In genomic region chr5:172906436-172906835, GRCh38 we compare ENCODE assay signal across 9 cellular contexts. TPM values are rescaled to one million over a fixed set of nuclear protein-coding genes. Genes with fewer than 3 reads are reported as not detected.
DNase-seq lines count a peak whose midpoint lies in the region; ATAC-seq and TF ChIP-seq lines count a peak whose summit lies in the region.
"Had no signal": no experiment of that assay in that cellular context is flagged by ENCODE, and none has a peak within 500 bp of the region (broad histone marks: within the 10 kb centered on the region; RNA-seq: fewer than 3 reads in every experiment).

No MANE protein-coding gene starts in this region.

- intact Hi-C loops in body of pancreas (cut with DNase I): no loop called here
- intact Hi-C loops in CD4-positive, alpha-beta memory T cell (cut with micrococcal nuclease): no loop called here

- no peak overlapping the region for H3K27ac Mint-ChIP-seq in CD4-positive, alpha-beta memory T cell

- H3K36me3 Mint-ChIP-seq in CD4-positive, alpha-beta memory T cell: peaks cover 8 to 21% of the 10 kb centered on the region in 2 donors

- POLR2A ChIA-PET in CD4-positive, alpha-beta memory T cell (lab: Charles Lee; ENCODE audit: partially characterized antibody): no interaction called here

- H3K9me3 Mint-ChIP-seq in CD4-positive, alpha-beta memory T cell: no peaks in the 10 kb centered on the region

- no peaks in the 10 kb centered on the region for H3K4me1 Mint-ChIP-seq in CD4-positive, alpha-beta memory T cell

- no peaks in the 10 kb centered on the region for H3K36me3 ChIP-seq in body of pancreas (replicated peaks in 1 of 2; ENCODE audit: insufficient read depth in 1 of 2, low read depth in 2 of 2)
- peaks cover 7% of the 10 kb centered on the region; the same call in 1 of the 2 replicates for H3K36me3 ChIP-seq in HAP-1 (replicated peaks)
- no peaks in the 10 kb centered on the region for H3K36me3 ChIP-seq in CD4-positive, alpha-beta memory T cell (ENCODE audit: insufficient read depth, low read length)

- in situ Hi-C loops in GM13977 (cut with MboI; ENCODE audit: low pct_unique_long_range_greater_than_20kb, low sequenced_read_pairs, unreplicated experiment): no loop called here
- in situ Hi-C loops in HAP-1 (cut with MboI; ENCODE audit: low sequenced_read_pairs): no loop called here

- no peak overlapping the region for H3K4me3 Mint-ChIP-seq in CD4-positive, alpha-beta memory T cell

- no peak for TF ChIP-seq POLR2A in body of pancreas (IDR thresholded peaks at IDR 0.05)

- H3K9me3 ChIP-seq in body of pancreas: no peaks in the 10 kb centered on the region
- no peaks in the 10 kb centered on the region for H3K9me3 ChIP-seq in HAP-1
- no peaks in the 10 kb centered on the region for H3K9me3 ChIP-seq in CD4-positive, alpha-beta memory T cell (ENCODE audit: control insufficient read depth in 1 of 2, low read length in 2 of 2)

- H3K4me1 ChIP-seq in body of pancreas (peaks cover 53% of the 10 kb centered on the region), HAP-1 (no peaks in the 10 kb centered on the region)
- H3K4me1 ChIP-seq in CD4-positive, alpha-beta memory T cell (ENCODE audit: insufficient read depth, low read length): no peaks in the 10 kb centered on the region

- TF ChIP-seq CTCF in GM13977 (IDR thresholded peaks at IDR 0.05; ENCODE audit: extremely low read depth, insufficient read depth, missing control alignments) (no peak), body of pancreas (IDR thresholded peaks at IDR 0.05) (no peak)

- 86 to 88% methylated on average over 5 to 6 of the region's 6 CpGs for WGBS in body of pancreas, 2 donors

- H3K4me3 ChIP-seq in body of pancreas (no peak overlapping the region), HAP-1 (no peak overlapping the region)
- H3K4me3 ChIP-seq in CD4-positive, alpha-beta memory T cell (ENCODE audit: low read length in 2 of 2): no peak overlapping the region

- DNase-seq in GM13977 (ENCODE audit: low spot score): peak; percentile 76
- DNase-seq in body of pancreas: no peak
- peak; percentile 41 for DNase-seq in renal cortical epithelial cell (ENCODE audit: low read depth)
- DNase-seq in HAP-1 (ENCODE audit: low spot score in 2 of 2): no peak
- no peak for DNase-seq in NCI-H1436 (lab: John Stamatoyannopoulos, UW)
- DNase-seq in CD4-positive, alpha-beta memory T cell: no peak
- no peak for DNase-seq in DMS 273 treated with DMSO at 0.1 percent for 48 hours (lab: John Stamatoyannopoulos, UW)
- DNase-seq: NCI-H2081 had no signal

- CTCF ChIA-PET in CD4-positive, alpha-beta memory T cell (lab: Charles Lee; ENCODE audit: partially characterized antibody): interaction anchor here (1.1 to 2.6 kb wide), 2 partner anchors 24 to 192 kb away, joined by 3 to 11 read pairs; no protein-coding TSS in a partner anchor

- no peaks in the 10 kb centered on the region for H3K27me3 Mint-ChIP-seq in CD4-positive, alpha-beta memory T cell

- H3K27me3 ChIP-seq in body of pancreas (no peaks in the 10 kb centered on the region), HAP-1 (ENCODE audit: low read depth) (no peaks in the 10 kb centered on the region)
- no peaks in the 10 kb centered on the region for H3K27me3 ChIP-seq in CD4-positive, alpha-beta memory T cell (ENCODE audit: insufficient read depth, low read length)

- ATAC-seq in HG02678 (IDR thresholded peaks at IDR 0.05; ENCODE audit: unreplicated experiment) (peak; percentile 63), body of pancreas (no peak)

- peak overlapping the region; percentile 98 to 100 (median 99) for H3K27ac ChIP-seq in body of pancreas
- H3K27ac ChIP-seq in CD4-positive, alpha-beta memory T cell (ENCODE audit: low read depth, low read length): no peak overlapping the region

RNA-seq across cellular contexts. Expression of gene RPL26L1, which starts 52.8 kb away (rescaled TPM):
- total RNA-seq in body of pancreas (10 to 100 TPM in 1 of 2 donors, 1 to 10 TPM in 1; 7.3 to 11.4 TPM), renal cortical epithelial cell (36.0 and 53.5 TPM in 2 replicates)
- 10 to 100 TPM in 1 of 2 experiments, 1 to 10 TPM in 1; 9.6 to 13.3 TPM for total RNA-seq in CD4-positive, alpha-beta memory T cell
- polyA plus RNA-seq in CD4-positive, alpha-beta memory T cell: 10 to 100 TPM; 37.8 TPM

Comparison
In these comparisons a context has a peak if more than half of its experiments do, and no peak if none do; other contexts are left out.
1. DNase-seq: peak in GM13977 (single experiment) and renal cortical epithelial cell (single experiment); none in body of pancreas (0 of 4), HAP-1 (0 of 2), NCI-H1436 (single experiment), CD4-positive, alpha-beta memory T cell (0 of 5) and DMS 273 treated with DMSO at 0.1 percent for 48 hours (single experiment).